ENCODE assay signal across 10 cellular contexts in genomic region chr19:996051-996838, GRCh38. TPM values are rescaled to one million over a fixed set of nuclear protein-coding genes. Genes with fewer than 3 reads are reported as not detected.
DNase-seq lines count a peak whose midpoint lies in the region; ATAC-seq, FAIRE-seq and TF ChIP-seq lines count a peak whose summit lies in the region.
"Had no signal": no experiment of that assay in that cellular context is flagged by ENCODE, and none has a peak within 500 bp of the region (broad histone marks: within the 10 kb centered on the region; RNA-seq: fewer than 3 reads in every experiment).

No MANE protein-coding gene starts in this region.

- peak overlapping the region; percentile 61 for H3K4me3 Mint-ChIP-seq in GM23338

- H3K36me3 Mint-ChIP-seq in GM23338 (ENCODE audit: low read depth), result peaks cover 4% of the 10 kb centered on the region

- TF ChIP-seq CTCF in GM23338 (conservative IDR thresholded peaks at IDR 0.05; ENCODE audit: low read depth in 2 of 2), result no peak

- FAIRE-seq in RCC 7860 (lab: Jason Lieb, UNC), result no peak

- no peak overlapping the region for H3K27ac Mint-ChIP-seq in GM23338

- peak overlapping the region; percentile 86 for H3K4me2 ChIP-seq in GM23338

- peak overlapping the region; percentile 55 for H3K4me3 ChIP-seq in GM23338
- H3K4me3 ChIP-seq: SJSA1 had no signal

- peaks cover 38% of the 10 kb centered on the region for H3K27me3 ChIP-seq in GM23338 (ENCODE audit: insufficient read depth)

- no peak overlapping the region for H3K27ac ChIP-seq in GM23338 (ENCODE audit: low read depth)
- H3K27ac ChIP-seq: SJSA1 had no signal

- H3K79me2 ChIP-seq in GM23338 (replicated peaks; ENCODE audit: insufficient read depth), result no peaks in the 10 kb centered on the region

- ATAC-seq in GM23338 (peak; percentile 28), HG03025 (IDR thresholded peaks at IDR 0.05; ENCODE audit: low FRiP score, unreplicated experiment) (no peak)

- H4K20me1 ChIP-seq in GM23338 (replicated peaks; ENCODE audit: insufficient read depth), result 0 out of 2 replicates have a peak, but pooled peaks cover 2% of the 10 kb centered on the region

- peaks cover 2% of the 10 kb centered on the region; the same call in 2 of the 3 replicates for H3K4me1 Mint-ChIP-seq in GM23338

- DNase-seq in GM23338 (ENCODE audit: low spot score) (peak; percentile 75), RCC 7860 (ENCODE audit: low spot score) (peak; percentile 47), iPS-NIHi11 (ENCODE audit: low spot score) (peak; percentile 59), foreskin melanocyte (no peak), SKM-1 treated with dmso at 0.1 percent for 144 hours (lab: John Stamatoyannopoulos, UW; ENCODE audit: unreplicated experiment) (no peak)
- peak; percentile 84 for DNase-seq in activated effector memory CD4-positive, alpha-beta T cell treated with anti-CD3 and anti-CD28 coated beads, Interleukin-2, amount 50 U/mL, for 16 hours
- DNase-seq in stimulated activated CD8-positive, alpha-beta memory T cell treated with anti-CD3 and anti-CD28 coated beads, Interleukin-15, amount 100 ng/mL, for 48 hours (ENCODE audit: low read depth in 2 of 2), result peak; percentile 44 to 53

- H3K9me3 Mint-ChIP-seq in GM23338, result no peaks in the 10 kb centered on the region

- H3F3A ChIP-seq in GM23338 (replicated peaks; ENCODE audit: low read depth), result peaks cover 19% of the 10 kb centered on the region

- no peaks in the 10 kb centered on the region for H3K9me2 ChIP-seq in GM23338 (ENCODE audit: insufficient read depth)

- no peaks in the 10 kb centered on the region for H3K36me3 ChIP-seq in GM23338 (ENCODE audit: insufficient read depth)

- H2AFZ ChIP-seq in GM23338, result 0 out of 2 replicates have a peak overlapping the region, but pooled peaks have one; percentile 14

- no peaks in the 10 kb centered on the region; the same call in 1 of the 2 replicates for H3K4me1 ChIP-seq in GM23338 (ENCODE audit: insufficient read depth)

- H3K27me3 Mint-ChIP-seq in GM23338 (ENCODE audit: insufficient read depth, low read depth, poor library complexity), result peaks cover 42% of the 10 kb centered on the region

TF ChIP-seq in GM23338, 12 proteins besides CTCF, POLR2A, EP300 and RAD21:
- peak; percentile 96 for TF ChIP-seq CREB1 (CRISPR knock-in tag; IDR thresholded peaks at IDR 0.05; ENCODE audit: low read depth)
- TF ChIP-seq ETS1 (IDR thresholded peaks at IDR 0.05), result no peak
- TF ChIP-seq NANOG (IDR thresholded peaks at IDR 0.05; ENCODE audit: borderline replicate concordance), result no peak

RNA-seq across cellular contexts. Expression of gene GRIN3B, which starts 4.0 kb away (rescaled TPM):
- total RNA-seq in GM23338 (2014; rRNA removed; shearing (Covaris generic)), result 0.23 and 2.8 TPM in 2 replicates
- polyA plus RNA-seq in GM23338 (2016; fragmentation: Nextera tagmentation; extraction: Ambion mirVana), result 0.11 and 0.28 TPM in 2 replicates
- total RNA-seq: SJSA1 had no signal

RNA-seq across cellular contexts. Expression of gene WDR18, which starts 12.1 kb away (rescaled TPM):
- 112 and 157 TPM in 2 replicates for total RNA-seq in GM23338 (2014; rRNA removed; shearing (Covaris generic))
- 155 and 156 TPM in 2 replicates for polyA plus RNA-seq in GM23338 (2016; fragmentation: Nextera tagmentation; extraction: Ambion mirVana)

RNA-seq across cellular contexts. Expression of gene TMEM259, which starts 24.7 kb away (rescaled TPM):
- total RNA-seq in GM23338 (2014; rRNA removed; shearing (Covaris generic)), result 144 and 196 TPM in 2 replicates
- polyA plus RNA-seq in GM23338 (2016; fragmentation: Nextera tagmentation; extraction: Ambion mirVana), result 82.8 and 84.5 TPM in 2 replicates

RNA-seq across cellular contexts. Expression of gene RNU6-2, which starts 25.1 kb away (rescaled TPM):
- not detected in 2 replicates for total RNA-seq in GM23338 (2014; rRNA removed; shearing (Covaris generic))
- not detected in 2 replicates for polyA plus RNA-seq in GM23338 (2016; fragmentation: Nextera tagmentation; extraction: Ambion mirVana)
- total RNA-seq: pulmonary artery endothelial cell, SJSA1 had no signal

RNA-seq across cellular contexts. Expression of gene CNN2, which starts 30.2 kb away (rescaled TPM):
- total RNA-seq in GM23338 (2014; rRNA removed; shearing (Covaris generic)), result 392 and 426 TPM in 2 replicates
- 314 and 330 TPM in 2 replicates for polyA plus RNA-seq in GM23338 (2016; fragmentation: Nextera tagmentation; extraction: Ambion mirVana)

Comparison
In these comparisons a context has a peak if more than half of its experiments do, and no peak if none do; other contexts are left out.
1. DNase-seq: peak in GM23338 (single experiment), RCC 7860 (single experiment), activated effector memory CD4-positive, alpha-beta T cell treated with anti-CD3 and anti-CD28 coated beads, Interleukin-2, amount 50 U/mL, for 16 hours (single experiment), iPS-NIHi11 (single experiment) and stimulated activated CD8-positive, alpha-beta memory T cell treated with anti-CD3 and anti-CD28 coated beads, Interleukin-15, amount 100 ng/mL, for 48 hours (2 of 2); none in foreskin melanocyte (single experiment) and SKM-1 treated with dmso at 0.1 percent for 144 hours (single experiment).